14 cellular contexts compared by ENCODE assay signal in genomic region chr5:32794086-32794485, GRCh38.
DNase-seq lines count a peak whose midpoint lies in the region; ATAC-seq and TF ChIP-seq lines count a peak whose summit lies in the region.
"Had no signal": no experiment of that assay in that cellular context is flagged by ENCODE, and none has a peak within 500 bp of the region (broad histone marks: within the 10 kb centered on the region; RNA-seq: fewer than 3 reads in every experiment).

No MANE protein-coding gene starts in this region.

- no peaks in the 10 kb centered on the region for H4K20me1 ChIP-seq in OCI-LY3 (ENCODE audit: insufficient read depth, low read length)

- H3K9me3 Mint-ChIP-seq in endodermal cell, result no peaks in the 10 kb centered on the region

- no peak for ATAC-seq in HG03135 (IDR thresholded peaks at IDR 0.05; ENCODE audit: unreplicated experiment)

- H3K4me2 ChIP-seq in OCI-LY3 (ENCODE audit: low read length), result no peak overlapping the region

- peaks cover 29% of the 10 kb centered on the region for H3K27me3 Mint-ChIP-seq in endodermal cell (ENCODE audit: insufficient read depth)

- no peak overlapping the region for H3K27ac Mint-ChIP-seq in endodermal cell
- H3K27ac Mint-ChIP-seq: mesothelial cell of epicardium had no signal

- H3K36me3 ChIP-seq in OCI-LY3 (replicated peaks; ENCODE audit: low read depth, low read length) (no peaks in the 10 kb centered on the region), endodermal cell (ENCODE audit: control insufficient read depth, insufficient read depth, low read length) (no peaks in the 10 kb centered on the region)
- H3K36me3 ChIP-seq: prostate gland, stomach had no signal

- H3K4me3 ChIP-seq in OCI-LY3 (ENCODE audit: low read length), result no peak overlapping the region
- no peak overlapping the region for H3K4me3 ChIP-seq in endodermal cell (ENCODE audit: low read length)
- H3K4me3 ChIP-seq: coronary artery, prostate gland, stomach had no signal

- no peaks in the 10 kb centered on the region for H3K27me3 ChIP-seq in OCI-LY3 (ENCODE audit: low read depth, low read length)
- no peaks in the 10 kb centered on the region for H3K27me3 ChIP-seq in endodermal cell (ENCODE audit: control insufficient read depth, insufficient read depth, low read length, poor library complexity, severe bottlenecking)
- H3K27me3 ChIP-seq: stomach had no signal

- peak; percentile 64 for DNase-seq in EH (ENCODE audit: low read depth)
- DNase-seq in endodermal cell, result peak; percentile 53
- peak; percentile 2 to 15 for DNase-seq in lung microvascular endothelial cell (ENCODE audit: low read depth in 2 of 2)
- no peak for DNase-seq in NCI-H510A treated with DMSO at 0.1 percent for 48 hours (lab: John Stamatoyannopoulos, UW)
- DNase-seq in GM13977 (ENCODE audit: low spot score), result no peak
- no peak for DNase-seq in NCI-H2227 (lab: John Stamatoyannopoulos, UW; ENCODE audit: unreplicated experiment)
- DNase-seq: activated naive CD4-positive, alpha-beta T cell; NCI-H510A; stomach had no signal

- H2AFZ ChIP-seq in OCI-LY3 (ENCODE audit: low read depth, low read length), result no peak overlapping the region

- H3K4me3 Mint-ChIP-seq in endodermal cell, result no peak overlapping the region
- H3K4me3 Mint-ChIP-seq: mesothelial cell of epicardium had no signal

- no peaks in the 10 kb centered on the region for H3K79me2 ChIP-seq in OCI-LY3 (ENCODE audit: low read length)

- whole genome bisulfite sequencing in endodermal cell (ENCODE audit: insufficient coverage in 1 of 2, insufficient read length in 1 of 2), 2 experiments, result 92 to 100% methylated on average over 1 of the region's 1 CpG

- in situ Hi-C loops in GM13977 (cut with MboI; ENCODE audit: low pct_unique_long_range_greater_than_20kb, low sequenced_read_pairs, unreplicated experiment), result no loop called here

- no peaks in the 10 kb centered on the region for H3K36me3 Mint-ChIP-seq in endodermal cell (ENCODE audit: low read depth)
- H3K36me3 Mint-ChIP-seq: mesothelial cell of epicardium had no signal

- no peaks in the 10 kb centered on the region for H3K4me1 Mint-ChIP-seq in endodermal cell

- H3K9me3 ChIP-seq in OCI-LY3 (ENCODE audit: insufficient read depth, low read length), result no peaks in the 10 kb centered on the region
- no peaks in the 10 kb centered on the region for H3K9me3 ChIP-seq in endodermal cell (ENCODE audit: control insufficient read depth, low read length)
- H3K9me3 ChIP-seq: prostate gland had no signal

- no peak overlapping the region for H3K27ac ChIP-seq in OCI-LY3 (ENCODE audit: low read length)
- no peak overlapping the region for H3K27ac ChIP-seq in endodermal cell (ENCODE audit: low read depth, low read length)
- H3K27ac ChIP-seq: coronary artery, prostate gland, stomach had no signal

- H3K4me1 ChIP-seq in OCI-LY3 (ENCODE audit: low read length) (no peaks in the 10 kb centered on the region), endodermal cell (ENCODE audit: control insufficient read depth, insufficient read depth, low read length) (no peaks in the 10 kb centered on the region)
- H3K4me1 ChIP-seq: prostate gland, stomach had no signal

- TF ChIP-seq CTCF in OCI-LY3 (IDR thresholded peaks at IDR 0.05; ENCODE audit: low read depth, low read length) (peak; percentile 11; the same call in 1 of the 2 replicates), endodermal cell (conservative IDR thresholded peaks at IDR 0.05) (peak; percentile 66), GM13977 (IDR thresholded peaks at IDR 0.05; ENCODE audit: extremely low read depth, insufficient read depth, missing control alignments) (no peak)

- no peak overlapping the region for H3K9ac ChIP-seq in OCI-LY3 (ENCODE audit: low read length)
- no peak overlapping the region for H3K9ac ChIP-seq in endodermal cell (ENCODE audit: extremely low read depth, low read length, poor library complexity, severe bottlenecking)

Comparison
In these comparisons a context has a peak if more than half of its experiments do, and no peak if none do; other contexts are left out.
1. DNase-seq: peak in EH (single experiment), endodermal cell (single experiment) and lung microvascular endothelial cell (2 of 2); none in NCI-H510A treated with DMSO at 0.1 percent for 48 hours (single experiment), GM13977 (single experiment) and NCI-H2227 (single experiment).